8 cellular contexts compared by ENCODE assay signal in genomic region chr1:154219511-154219910, GRCh38.
DNase-seq lines count a peak whose midpoint lies in the region; ATAC-seq and TF ChIP-seq lines count a peak whose summit lies in the region.

No MANE protein-coding gene starts in this region.

- no peak for DNase-seq in activated naive CD4-positive, alpha-beta T cell treated with anti-CD3 and anti-CD28 coated beads, Interleukin-2, amount 50 U/mL, for 16 hours
- DNase-seq in fibroblast of pulmonary artery (ENCODE audit: low read depth) (no peak), pons (ENCODE audit: low spot score) (peak; percentile 45)
- DNase-seq in stimulated activated naive CD4-positive, alpha-beta T cell treated with Interleukin-2 at 50 U/mL for 16 hours (lab: John Stamatoyannopoulos, UW) = no peak
- DNase-seq in activated CD4-positive, alpha-beta T cell treated with anti-CD3 and anti-CD28 coated beads, Interleukin-2, amount 50 U/mL, for 1 hour = no peak

- ATAC-seq in HG02870 (IDR thresholded peaks at IDR 0.05; ENCODE audit: unreplicated experiment) = no peak

- H3K79me2 ChIP-seq in SU-DHL-6 (ENCODE audit: insufficient read depth, low read length) = peaks cover 81% of the 10 kb centered on the region

- H3K4me3 ChIP-seq in SU-DHL-6 (ENCODE audit: insufficient read depth, low read length, poor library complexity, severe bottlenecking) (peak overlapping the region; percentile 81), fibroblast of pulmonary artery (replicated peaks; ENCODE audit: low read depth, low read length) (peak overlapping the region; percentile 91)

- H3K4me3 Mint-ChIP-seq in activated naive CD4-positive, alpha-beta T cell treated with anti-CD3 and anti-CD28 coated beads, Interleukin-2, amount 50 U/mL, for 24 hours = peak overlapping the region; percentile 99

- peaks cover 25% of the 10 kb centered on the region for H3K36me3 ChIP-seq in SU-DHL-6 (ENCODE audit: low read length)

- peaks cover 24% of the 10 kb centered on the region for H4K20me1 ChIP-seq in SU-DHL-6 (ENCODE audit: low read depth, low read length)

- 0 out of 2 replicates have a peak, but pooled peaks cover 7% of the 10 kb centered on the region for H3F3A ChIP-seq in SU-DHL-6 (ENCODE audit: insufficient read depth)

- peak overlapping the region; percentile 74 for H3K27ac ChIP-seq in SU-DHL-6 (ENCODE audit: low read depth, low read length)

- no peaks in the 10 kb centered on the region for H3K9me3 ChIP-seq in SU-DHL-6 (ENCODE audit: insufficient read depth, low read length)

- peak overlapping the region; percentile 87 for H3K9ac ChIP-seq in SU-DHL-6 (ENCODE audit: low read length)

- H2AFZ ChIP-seq in SU-DHL-6 (ENCODE audit: low read depth, low read length, severe bottlenecking) = no peak overlapping the region

- peaks cover 25% of the 10 kb centered on the region for H3K36me3 Mint-ChIP-seq in activated naive CD4-positive, alpha-beta T cell treated with anti-CD3 and anti-CD28 coated beads, Interleukin-2, amount 50 U/mL, for 24 hours

- no peaks in the 10 kb centered on the region for H3K27me3 ChIP-seq in SU-DHL-6 (ENCODE audit: low read length)

- no peaks in the 10 kb centered on the region for H3K27me3 Mint-ChIP-seq in activated naive CD4-positive, alpha-beta T cell treated with anti-CD3 and anti-CD28 coated beads, Interleukin-2, amount 50 U/mL, for 24 hours

- no peaks in the 10 kb centered on the region for H3K9me2 ChIP-seq in SU-DHL-6 (replicated peaks; ENCODE audit: insufficient read depth, low read length)

- H3K9me3 Mint-ChIP-seq in activated naive CD4-positive, alpha-beta T cell treated with anti-CD3 and anti-CD28 coated beads, Interleukin-2, amount 50 U/mL, for 24 hours = no peaks in the 10 kb centered on the region

- H3K4me2 ChIP-seq in SU-DHL-6 (ENCODE audit: low read depth, low read length, poor library complexity, severe bottlenecking) = peak overlapping the region; percentile 79

- peaks cover 50% of the 10 kb centered on the region for H3K4me1 Mint-ChIP-seq in activated naive CD4-positive, alpha-beta T cell treated with anti-CD3 and anti-CD28 coated beads, Interleukin-2, amount 50 U/mL, for 24 hours

- peak overlapping the region; percentile 99 for H3K27ac Mint-ChIP-seq in activated naive CD4-positive, alpha-beta T cell treated with anti-CD3 and anti-CD28 coated beads, Interleukin-2, amount 50 U/mL, for 24 hours

- no peak for TF ChIP-seq CTCF in SU-DHL-6 (IDR thresholded peaks at IDR 0.05; ENCODE audit: insufficient read depth, low read length, poor library complexity, severe bottlenecking)
- TF ChIP-seq CTCF in fibroblast of pulmonary artery (IDR thresholded peaks at IDR 0.05; ENCODE audit: low read length, missing control alignments) = no peak
